Comparison of ENCODE assay signal across 10 cellular contexts in genomic region chr3:49172616-49173041, GRCh38. TPM values are rescaled to one million over a fixed set of nuclear protein-coding genes. Genes with fewer than 3 reads are reported as not detected.
A peak's percentile ranks its signal among the peaks of the same experiment; 100 is the strongest.
DNase-seq lines count a peak whose midpoint lies in the region; ATAC-seq and TF ChIP-seq lines count a peak whose summit lies in the region.
"Had no signal": no experiment of that assay in that cellular context is flagged by ENCODE, and none has a peak within 500 bp of the region (broad histone marks: within the 10 kb centered on the region; RNA-seq: fewer than 3 reads in every experiment).

No MANE protein-coding gene starts in this region.

- H3K4me2 ChIP-seq in BLaER1 treated with 17β-estradiol and CSF1 and Interleukin-3, amounts not matched to agents 10 nM and 100 nM, result peak overlapping the region; percentile 84 to 100 (median 96)

- intact Hi-C loops in posterior cingulate gyrus (cut with DNase I), result loop anchor here (5.0 kb wide), 2 partner anchors 110 to 235 kb away; no protein-coding TSS in a partner anchor

- no peaks in the 10 kb centered on the region for H3K36me3 Mint-ChIP-seq in glutamatergic neuron (ENCODE audit: unreplicated experiment)

- DNase-seq in glutamatergic neuron (no peak), posterior cingulate gyrus (peak in 6 of 10 donors; percentile 11 to 88 (median 55)), ureter (ENCODE audit: low spot score) (no peak), GM13977 (ENCODE audit: low spot score) (no peak)
- DNase-seq: midbrain, NCI-H524 had no signal

- peak overlapping the region; percentile 89 for H3K4me3 Mint-ChIP-seq in glutamatergic neuron (ENCODE audit: unreplicated experiment)

- peaks cover 63 to 78% (median 75%) of the 10 kb centered on the region in 10 experiments for H3K4me1 ChIP-seq in BLaER1 treated with 17β-estradiol and CSF1 and Interleukin-3, amounts not matched to agents 10 nM and 100 nM

- no peaks in the 10 kb centered on the region; a peak in 1 of 22 replicates for H3K27me3 ChIP-seq in BLaER1 treated with 17β-estradiol and CSF1 and Interleukin-3, amounts not matched to agents 10 nM and 100 nM

- H4K20me1 ChIP-seq in BLaER1 treated with 17β-estradiol and CSF1 and Interleukin-3, amounts not matched to agents 10 nM and 100 nM, result peaks cover 0 to 45% (median 0%) of the 10 kb centered on the region in 11 experiments; a peak in 4 of 22 replicates

- in situ Hi-C loops in GM13977 (cut with MboI; ENCODE audit: low pct_unique_long_range_greater_than_20kb, low sequenced_read_pairs, unreplicated experiment), result loop anchor here (25.0 kb wide), 1 partner anchor 265 kb away; the partner anchor contains the start of gene NICN1

- peaks cover 0 to 52% (median 0%) of the 10 kb centered on the region in 11 experiments; a peak in 4 of 22 replicates for H3K36me3 ChIP-seq in BLaER1 treated with 17β-estradiol and CSF1 and Interleukin-3, amounts not matched to agents 10 nM and 100 nM

- H3K9me3 ChIP-seq in BLaER1 treated with 17β-estradiol and CSF1 and Interleukin-3, amounts not matched to agents 10 nM and 100 nM (replicated peaks in 1 of 11), result no peaks in the 10 kb centered on the region

- no peak for TF ChIP-seq POLR2A in GM18505 (IDR thresholded peaks at IDR 0.05; ENCODE audit: borderline replicate concordance, extremely low read depth, insufficient read depth, insufficient read length)

- ATAC-seq in HG02678 (IDR thresholded peaks at IDR 0.05; ENCODE audit: unreplicated experiment) (no peak), GM18505 (IDR thresholded peaks at IDR 0.05; ENCODE audit: unreplicated experiment) (no peak)

- no peak overlapping the region for H3K27ac Mint-ChIP-seq in glutamatergic neuron (ENCODE audit: unreplicated experiment)

- TF ChIP-seq CTCF in WI38 (IDR thresholded peaks at IDR 0.05; ENCODE audit: low read depth, low read length), result no peak
- TF ChIP-seq CTCF in glutamatergic neuron (IDR thresholded peaks at IDR 0.05; ENCODE audit: partially characterized antibody, unreplicated experiment), result no peak
- no peak for TF ChIP-seq CTCF in GM13977 (IDR thresholded peaks at IDR 0.05; ENCODE audit: extremely low read depth, insufficient read depth, missing control alignments)

- H3K4me1 Mint-ChIP-seq in glutamatergic neuron (ENCODE audit: low read depth, unreplicated experiment), result peaks cover 14% of the 10 kb centered on the region

- H3K27ac ChIP-seq in BLaER1 treated with 17β-estradiol and CSF1 and Interleukin-3, amounts not matched to agents 10 nM and 100 nM, result peak overlapping the region in 8 of 11 experiments; percentile 1 to 79 (median 72); a peak in 8 of 22 replicates

- H3K4me3 ChIP-seq in BLaER1 treated with 17β-estradiol and CSF1 and Interleukin-3, amounts not matched to agents 10 nM and 100 nM, result peak overlapping the region in 7 of 10 experiments; percentile 61 to 93 (median 71); a peak in 10 of 20 replicates
- H3K4me3 ChIP-seq in WI38 (ENCODE audit: low read depth, low read length), result peak overlapping the region; percentile 85

- H3K9ac ChIP-seq in BLaER1 treated with 17β-estradiol and CSF1 and Interleukin-3, amounts not matched to agents 10 nM and 100 nM, result peak overlapping the region in 8 of 11 experiments; percentile 36 to 96 (median 80); a peak in 11 of 22 replicates

- H3K27me3 Mint-ChIP-seq in glutamatergic neuron (ENCODE audit: unreplicated experiment), result peaks cover 6% of the 10 kb centered on the region

- H3K9me3 Mint-ChIP-seq in glutamatergic neuron (ENCODE audit: unreplicated experiment), result peaks cover 3% of the 10 kb centered on the region

RNA-seq across cellular contexts. Expression of gene KLHDC8B, which starts 1.2 kb away (rescaled TPM):
- 36.3 TPM for total RNA-seq in glutamatergic neuron (ENCODE audit: unreplicated experiment)
- total RNA-seq in ureter, result 36.5 TPM

RNA-seq across cellular contexts. Expression of gene CCDC71, which starts 6.5 kb away (rescaled TPM):
- 22.1 TPM for total RNA-seq in glutamatergic neuron (ENCODE audit: unreplicated experiment)
- 32.1 TPM for total RNA-seq in ureter

RNA-seq across cellular contexts. Expression of gene LAMB2, which starts 39.8 kb away (rescaled TPM):
- total RNA-seq in glutamatergic neuron (ENCODE audit: unreplicated experiment) (16.6 TPM), ureter (311 TPM)

RNA-seq across cellular contexts. Expression of gene USP19, which starts 52.0 kb away (rescaled TPM):
- total RNA-seq in glutamatergic neuron (ENCODE audit: unreplicated experiment) (83.1 TPM), ureter (69.3 TPM)

Comparison
In these comparisons a context has a peak if more than half of its experiments do, and no peak if none do; other contexts are left out.
1. DNase-seq: peak in posterior cingulate gyrus (6 of 10); none in glutamatergic neuron (single experiment), ureter (single experiment) and GM13977 (single experiment).
2. RNA of gene LAMB2, which starts 39.8 kb away (total RNA-seq): 311 TPM in ureter (single experiment); 16.6 TPM in glutamatergic neuron (single experiment); every median in the first group is over 10 times any median in the second.